In the genomic region with DNA sequence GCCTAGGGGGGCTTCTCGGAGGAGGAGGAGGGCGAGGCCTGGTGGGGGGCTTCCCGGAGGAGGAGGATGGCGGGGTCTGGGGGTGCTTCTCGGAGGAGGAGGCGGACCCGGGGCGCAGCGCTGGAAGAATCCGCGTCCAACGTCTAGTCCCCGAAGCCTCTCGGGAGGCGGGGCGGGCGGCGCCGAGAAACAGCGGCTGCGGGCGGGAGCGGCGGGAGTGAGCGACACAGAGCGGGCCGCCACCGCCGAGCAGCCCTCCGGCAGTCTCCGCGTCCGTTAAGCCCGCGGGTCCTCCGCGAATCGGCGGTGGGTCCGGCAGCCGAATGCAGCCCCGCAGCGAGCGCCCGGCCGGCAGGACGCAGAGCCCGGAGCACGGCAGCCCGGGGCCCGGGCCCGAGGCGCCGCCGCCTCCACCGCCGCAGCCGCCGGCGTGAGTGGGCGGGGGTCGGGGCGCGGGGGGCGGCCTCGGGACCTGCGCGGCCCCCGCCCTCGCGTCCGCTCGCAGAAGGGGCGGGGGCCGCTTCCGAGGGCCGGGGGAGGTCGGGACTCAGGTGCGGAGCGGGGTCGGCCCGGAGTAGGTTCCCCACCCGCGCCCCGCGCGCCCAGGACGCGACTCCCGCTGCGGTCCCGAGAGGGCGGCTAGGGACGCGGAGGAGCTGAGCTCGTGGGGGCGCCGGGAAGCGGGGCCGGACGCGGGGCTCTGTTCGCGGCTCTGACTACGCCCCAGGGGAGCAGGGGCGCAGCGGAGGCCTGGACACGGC, we compare ENCODE assay signal across 1 cellular context.
TF ChIP-seq lines count a peak whose summit lies in the region.

A gene (plus strand): TSS at position 214 of the 761 bp plus-strand sequence. CDS start 110 bp downstream, at position 324.

TF ChIP-seq in HepG2, 621 proteins besides CTCF, POLR2A, EP300 and RAD21 (continued from another document and continues in another):
- TF ChIP-seq, protein P1, sequence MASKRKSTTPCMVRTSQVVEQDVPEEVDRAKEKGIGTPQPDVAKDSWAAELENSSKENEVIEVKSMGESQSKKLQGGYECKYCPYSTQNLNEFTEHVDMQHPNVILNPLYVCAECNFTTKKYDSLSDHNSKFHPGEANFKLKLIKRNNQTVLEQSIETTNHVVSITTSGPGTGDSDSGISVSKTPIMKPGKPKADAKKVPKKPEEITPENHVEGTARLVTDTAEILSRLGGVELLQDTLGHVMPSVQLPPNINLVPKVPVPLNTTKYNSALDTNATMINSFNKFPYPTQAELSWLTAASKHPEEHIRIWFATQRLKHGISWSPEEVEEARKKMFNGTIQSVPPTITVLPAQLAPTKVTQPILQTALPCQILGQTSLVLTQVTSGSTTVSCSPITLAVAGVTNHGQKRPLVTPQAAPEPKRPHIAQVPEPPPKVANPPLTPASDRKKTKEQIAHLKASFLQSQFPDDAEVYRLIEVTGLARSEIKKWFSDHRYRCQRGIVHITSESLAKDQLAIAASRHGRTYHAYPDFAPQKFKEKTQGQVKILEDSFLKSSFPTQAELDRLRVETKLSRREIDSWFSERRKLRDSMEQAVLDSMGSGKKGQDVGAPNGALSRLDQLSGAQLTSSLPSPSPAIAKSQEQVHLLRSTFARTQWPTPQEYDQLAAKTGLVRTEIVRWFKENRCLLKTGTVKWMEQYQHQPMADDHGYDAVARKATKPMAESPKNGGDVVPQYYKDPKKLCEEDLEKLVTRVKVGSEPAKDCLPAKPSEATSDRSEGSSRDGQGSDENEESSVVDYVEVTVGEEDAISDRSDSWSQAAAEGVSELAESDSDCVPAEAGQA (IDR thresholded peaks at IDR 0.05; ENCODE audit: low read depth), result no peak
- TF ChIP-seq, protein P1 (CRISPR knock-in tag; IDR thresholded peaks at IDR 0.05; ENCODE audit: borderline replicate concordance), result no peak
- TF ChIP-seq ZNF7 (CRISPR knock-in tag; IDR thresholded peaks at IDR 0.05) (no peak), GATAD1 (CRISPR knock-in tag; IDR thresholded peaks at IDR 0.05) (peak; percentile 74), ZNF44 (CRISPR knock-in tag; IDR thresholded peaks at IDR 0.05) (no peak), TBX2 (CRISPR knock-in tag; IDR thresholded peaks at IDR 0.05; ENCODE audit: borderline replicate concordance) (peak; percentile 41; the same call in 1 of the 2 replicates), RORA (CRISPR knock-in tag; IDR thresholded peaks at IDR 0.05) (no peak), EHMT2 (IDR thresholded peaks at IDR 0.05; ENCODE audit: borderline replicate concordance, low read depth, low read length) (no peak), ZNF484 (CRISPR knock-in tag; IDR thresholded peaks at IDR 0.05; ENCODE audit: borderline replicate concordance, low read depth) (no peak), ZNF552 (CRISPR knock-in tag; IDR thresholded peaks at IDR 0.05; ENCODE audit: borderline replicate concordance) (no peak), SNAPC2 (CRISPR knock-in tag; IDR thresholded peaks at IDR 0.05) (no peak), FOXC1 (CRISPR knock-in tag; IDR thresholded peaks at IDR 0.05; ENCODE audit: borderline replicate concordance) (no peak), ZNF629 (CRISPR knock-in tag; conservative IDR thresholded peaks at IDR 0.05) (no peak), ZMYM4 (CRISPR knock-in tag; IDR thresholded peaks at IDR 0.05) (no peak), CCAR2 (optimal IDR thresholded peaks at IDR 0.05; ENCODE audit: low read depth, low read length) (no peak), AGO1 (IDR thresholded peaks at IDR 0.05; ENCODE audit: low read depth, low read length, poor library complexity, severe bottlenecking) (no peak), KDM2A (CRISPR knock-in tag; IDR thresholded peaks at IDR 0.05; ENCODE audit: borderline replicate concordance, low read depth) (peak; percentile 78), TOE1 (CRISPR knock-in tag; IDR thresholded peaks at IDR 0.05) (no peak), ZSCAN20 (CRISPR knock-in tag; IDR thresholded peaks at IDR 0.05; ENCODE audit: borderline replicate concordance) (no peak), PHF21A (CRISPR knock-in tag; IDR thresholded peaks at IDR 0.05) (no peak), CAMTA2 (CRISPR knock-in tag; IDR thresholded peaks at IDR 0.05; ENCODE audit: borderline replicate concordance) (no peak), ZNF343 (CRISPR knock-in tag; IDR thresholded peaks at IDR 0.05) (no peak), ASH2L (IDR thresholded peaks at IDR 0.05; ENCODE audit: insufficient read length, low read depth, low read length) (peak; percentile 32)
- TF ChIP-seq, protein P2, sequence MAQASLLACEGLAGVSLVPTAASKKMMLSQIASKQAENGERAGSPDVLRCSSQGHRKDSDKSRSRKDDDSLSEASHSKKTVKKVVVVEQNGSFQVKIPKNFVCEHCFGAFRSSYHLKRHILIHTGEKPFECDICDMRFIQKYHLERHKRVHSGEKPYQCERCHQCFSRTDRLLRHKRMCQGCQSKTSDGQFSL (CRISPR knock-in tag; IDR thresholded peaks at IDR 0.05), result no peak
- TF ChIP-seq, protein P3, sequence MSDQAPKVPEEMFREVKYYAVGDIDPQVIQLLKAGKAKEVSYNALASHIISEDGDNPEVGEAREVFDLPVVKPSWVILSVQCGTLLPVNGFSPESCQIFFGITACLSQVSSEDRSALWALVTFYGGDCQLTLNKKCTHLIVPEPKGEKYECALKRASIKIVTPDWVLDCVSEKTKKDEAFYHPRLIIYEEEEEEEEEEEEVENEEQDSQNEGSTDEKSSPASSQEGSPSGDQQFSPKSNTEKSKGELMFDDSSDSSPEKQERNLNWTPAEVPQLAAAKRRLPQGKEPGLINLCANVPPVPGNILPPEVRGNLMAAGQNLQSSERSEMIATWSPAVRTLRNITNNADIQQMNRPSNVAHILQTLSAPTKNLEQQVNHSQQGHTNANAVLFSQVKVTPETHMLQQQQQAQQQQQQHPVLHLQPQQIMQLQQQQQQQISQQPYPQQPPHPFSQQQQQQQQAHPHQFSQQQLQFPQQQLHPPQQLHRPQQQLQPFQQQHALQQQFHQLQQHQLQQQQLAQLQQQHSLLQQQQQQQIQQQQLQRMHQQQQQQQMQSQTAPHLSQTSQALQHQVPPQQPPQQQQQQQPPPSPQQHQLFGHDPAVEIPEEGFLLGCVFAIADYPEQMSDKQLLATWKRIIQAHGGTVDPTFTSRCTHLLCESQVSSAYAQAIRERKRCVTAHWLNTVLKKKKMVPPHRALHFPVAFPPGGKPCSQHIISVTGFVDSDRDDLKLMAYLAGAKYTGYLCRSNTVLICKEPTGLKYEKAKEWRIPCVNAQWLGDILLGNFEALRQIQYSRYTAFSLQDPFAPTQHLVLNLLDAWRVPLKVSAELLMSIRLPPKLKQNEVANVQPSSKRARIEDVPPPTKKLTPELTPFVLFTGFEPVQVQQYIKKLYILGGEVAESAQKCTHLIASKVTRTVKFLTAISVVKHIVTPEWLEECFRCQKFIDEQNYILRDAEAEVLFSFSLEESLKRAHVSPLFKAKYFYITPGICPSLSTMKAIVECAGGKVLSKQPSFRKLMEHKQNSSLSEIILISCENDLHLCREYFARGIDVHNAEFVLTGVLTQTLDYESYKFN (CRISPR knock-in tag; conservative IDR thresholded peaks at IDR 0.05), result no peak
- TF ChIP-seq, protein P4, sequence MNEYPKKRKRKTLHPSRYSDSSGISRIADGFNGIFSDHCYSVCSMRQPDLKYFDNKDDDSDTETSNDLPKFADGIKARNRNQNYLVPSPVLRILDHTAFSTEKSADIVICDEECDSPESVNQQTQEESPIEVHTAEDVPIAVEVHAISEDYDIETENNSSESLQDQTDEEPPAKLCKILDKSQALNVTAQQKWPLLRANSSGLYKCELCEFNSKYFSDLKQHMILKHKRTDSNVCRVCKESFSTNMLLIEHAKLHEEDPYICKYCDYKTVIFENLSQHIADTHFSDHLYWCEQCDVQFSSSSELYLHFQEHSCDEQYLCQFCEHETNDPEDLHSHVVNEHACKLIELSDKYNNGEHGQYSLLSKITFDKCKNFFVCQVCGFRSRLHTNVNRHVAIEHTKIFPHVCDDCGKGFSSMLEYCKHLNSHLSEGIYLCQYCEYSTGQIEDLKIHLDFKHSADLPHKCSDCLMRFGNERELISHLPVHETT (CRISPR knock-in tag; conservative IDR thresholded peaks at IDR 0.05), result 0 out of 2 replicates have a peak, but pooled peaks have one; percentile 60
- TF ChIP-seq, protein P5, sequence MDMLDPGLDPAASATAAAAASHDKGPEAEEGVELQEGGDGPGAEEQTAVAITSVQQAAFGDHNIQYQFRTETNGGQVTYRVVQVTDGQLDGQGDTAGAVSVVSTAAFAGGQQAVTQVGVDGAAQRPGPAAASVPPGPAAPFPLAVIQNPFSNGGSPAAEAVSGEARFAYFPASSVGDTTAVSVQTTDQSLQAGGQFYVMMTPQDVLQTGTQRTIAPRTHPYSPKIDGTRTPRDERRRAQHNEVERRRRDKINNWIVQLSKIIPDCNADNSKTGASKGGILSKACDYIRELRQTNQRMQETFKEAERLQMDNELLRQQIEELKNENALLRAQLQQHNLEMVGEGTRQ (IDR thresholded peaks at IDR 0.05; ENCODE audit: low read depth, low read length), result no peak
- TF ChIP-seq, protein P5 (CRISPR knock-in tag; IDR thresholded peaks at IDR 0.05; ENCODE audit: borderline replicate concordance), result no peak
- TF ChIP-seq, protein P6, sequence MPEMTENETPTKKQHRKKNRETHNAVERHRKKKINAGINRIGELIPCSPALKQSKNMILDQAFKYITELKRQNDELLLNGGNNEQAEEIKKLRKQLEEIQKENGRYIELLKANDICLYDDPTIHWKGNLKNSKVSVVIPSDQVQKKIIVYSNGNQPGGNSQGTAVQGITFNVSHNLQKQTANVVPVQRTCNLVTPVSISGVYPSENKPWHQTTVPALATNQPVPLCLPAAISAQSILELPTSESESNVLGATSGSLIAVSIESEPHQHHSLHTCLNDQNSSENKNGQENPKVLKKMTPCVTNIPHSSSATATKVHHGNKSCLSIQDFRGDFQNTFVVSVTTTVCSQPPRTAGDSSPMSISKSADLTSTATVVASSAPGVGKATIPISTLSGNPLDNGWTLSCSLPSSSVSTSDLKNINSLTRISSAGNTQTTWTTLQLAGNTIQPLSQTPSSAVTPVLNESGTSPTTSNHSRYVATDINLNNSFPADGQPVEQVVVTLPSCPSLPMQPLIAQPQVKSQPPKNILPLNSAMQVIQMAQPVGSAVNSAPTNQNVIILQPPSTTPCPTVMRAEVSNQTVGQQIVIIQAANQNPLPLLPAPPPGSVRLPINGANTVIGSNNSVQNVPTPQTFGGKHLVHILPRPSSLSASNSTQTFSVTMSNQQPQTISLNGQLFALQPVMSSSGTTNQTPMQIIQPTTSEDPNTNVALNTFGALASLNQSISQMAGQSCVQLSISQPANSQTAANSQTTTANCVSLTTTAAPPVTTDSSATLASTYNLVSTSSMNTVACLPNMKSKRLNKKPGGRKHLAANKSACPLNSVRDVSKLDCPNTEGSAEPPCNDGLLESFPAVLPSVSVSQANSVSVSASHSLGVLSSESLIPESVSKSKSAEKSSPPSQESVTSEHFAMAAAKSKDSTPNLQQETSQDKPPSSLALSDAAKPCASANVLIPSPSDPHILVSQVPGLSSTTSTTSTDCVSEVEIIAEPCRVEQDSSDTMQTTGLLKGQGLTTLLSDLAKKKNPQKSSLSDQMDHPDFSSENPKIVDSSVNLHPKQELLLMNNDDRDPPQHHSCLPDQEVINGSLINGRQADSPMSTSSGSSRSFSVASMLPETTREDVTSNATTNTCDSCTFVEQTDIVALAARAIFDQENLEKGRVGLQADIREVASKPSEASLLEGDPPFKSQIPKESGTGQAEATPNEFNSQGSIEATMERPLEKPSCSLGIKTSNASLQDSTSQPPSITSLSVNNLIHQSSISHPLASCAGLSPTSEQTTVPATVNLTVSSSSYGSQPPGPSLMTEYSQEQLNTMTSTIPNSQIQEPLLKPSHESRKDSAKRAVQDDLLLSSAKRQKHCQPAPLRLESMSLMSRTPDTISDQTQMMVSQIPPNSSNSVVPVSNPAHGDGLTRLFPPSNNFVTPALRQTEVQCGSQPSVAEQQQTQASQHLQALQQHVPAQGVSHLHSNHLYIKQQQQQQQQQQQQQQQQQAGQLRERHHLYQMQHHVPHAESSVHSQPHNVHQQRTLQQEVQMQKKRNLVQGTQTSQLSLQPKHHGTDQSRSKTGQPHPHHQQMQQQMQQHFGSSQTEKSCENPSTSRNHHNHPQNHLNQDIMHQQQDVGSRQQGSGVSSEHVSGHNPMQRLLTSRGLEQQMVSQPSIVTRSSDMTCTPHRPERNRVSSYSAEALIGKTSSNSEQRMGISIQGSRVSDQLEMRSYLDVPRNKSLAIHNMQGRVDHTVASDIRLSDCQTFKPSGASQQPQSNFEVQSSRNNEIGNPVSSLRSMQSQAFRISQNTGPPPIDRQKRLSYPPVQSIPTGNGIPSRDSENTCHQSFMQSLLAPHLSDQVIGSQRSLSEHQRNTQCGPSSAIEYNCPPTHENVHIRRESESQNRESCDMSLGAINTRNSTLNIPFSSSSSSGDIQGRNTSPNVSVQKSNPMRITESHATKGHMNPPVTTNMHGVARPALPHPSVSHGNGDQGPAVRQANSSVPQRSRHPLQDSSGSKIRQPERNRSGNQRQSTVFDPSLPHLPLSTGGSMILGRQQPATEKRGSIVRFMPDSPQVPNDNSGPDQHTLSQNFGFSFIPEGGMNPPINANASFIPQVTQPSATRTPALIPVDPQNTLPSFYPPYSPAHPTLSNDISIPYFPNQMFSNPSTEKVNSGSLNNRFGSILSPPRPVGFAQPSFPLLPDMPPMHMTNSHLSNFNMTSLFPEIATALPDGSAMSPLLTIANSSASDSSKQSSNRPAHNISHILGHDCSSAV (CRISPR knock-in tag; IDR thresholded peaks at IDR 0.05; ENCODE audit: borderline replicate concordance), result no peak
